In genomic region chr5:175750476-175751080, GRCh38 we compare ENCODE assay signal across 19 cellular contexts.
DNase-seq lines count a peak whose midpoint lies in the region; ATAC-seq and TF ChIP-seq lines count a peak whose summit lies in the region.
"Had no signal": no experiment of that assay in that cellular context is flagged by ENCODE, and none has a peak within 500 bp of the region (broad histone marks: within the 10 kb centered on the region; RNA-seq: fewer than 3 reads in every experiment).

No MANE protein-coding gene starts in this region.

- peak; percentile 98 for TF ChIP-seq EP300 in neural cell (conservative IDR thresholded peaks at IDR 0.05; ENCODE audit: poor library complexity, severe bottlenecking)

- no TSS peak for BruUV-seq in mammary epithelial cell (replicated peaks; lab: Mats Ljungman, UMichigan)

- no peaks in the 10 kb centered on the region for H3K27me3 ChIP-seq in RWPE2 (ENCODE audit: insufficient read depth, poor library complexity, severe bottlenecking)
- no peaks in the 10 kb centered on the region for H3K27me3 ChIP-seq in neural cell (ENCODE audit: insufficient read depth, low read depth, low read length)
- no peaks in the 10 kb centered on the region for H3K27me3 ChIP-seq in aorta (ENCODE audit: control insufficient read depth in 1 of 2, insufficient read depth in 2 of 2, low read length in 1 of 2)
- H3K27me3 ChIP-seq in mammary epithelial cell (ENCODE audit: insufficient read depth, low read length), result no peaks in the 10 kb centered on the region

- TF ChIP-seq RAD21 in neural cell (conservative IDR thresholded peaks at IDR 0.05), result peak; percentile 37

- no peaks in the 10 kb centered on the region for H3K9me2 ChIP-seq in neural cell (ENCODE audit: insufficient read depth, low read length)

- intact Hi-C loops in aorta (cut with DNase I) (no loop called here), mammary epithelial cell (cut with micrococcal nuclease) (no loop called here)

- dilution Hi-C loops in mammary epithelial cell (cut with HindIII; ENCODE audit: low sequenced_read_pairs), result no loop called here

- H3K9me3 ChIP-seq in RWPE2 (ENCODE audit: severe bottlenecking) (no peaks in the 10 kb centered on the region), neural cell (ENCODE audit: low read length) (no peaks in the 10 kb centered on the region), aorta (ENCODE audit: control insufficient read depth, low read length) (no peaks in the 10 kb centered on the region), mammary epithelial cell (replicated peaks; ENCODE audit: insufficient read depth, low read length) (no peaks in the 10 kb centered on the region)
- H3K9me3 ChIP-seq: adrenal gland, HAP-1, stomach had no signal

- H4K20me1 ChIP-seq in neural cell (ENCODE audit: insufficient read depth) (no peaks in the 10 kb centered on the region), mammary epithelial cell (ENCODE audit: insufficient read depth, low read length) (no peaks in the 10 kb centered on the region)

- no peaks in the 10 kb centered on the region for H3K36me3 ChIP-seq in RWPE2 (ENCODE audit: low read depth)
- H3K36me3 ChIP-seq in neural cell (ENCODE audit: insufficient read depth, low read length), result no peaks in the 10 kb centered on the region
- no peaks in the 10 kb centered on the region for H3K36me3 ChIP-seq in aorta (ENCODE audit: control insufficient read depth in 1 of 2, insufficient read depth in 2 of 2, low read length in 1 of 2)
- H3K36me3 ChIP-seq in mammary epithelial cell (ENCODE audit: insufficient read depth, low read length), result no peaks in the 10 kb centered on the region
- H3K36me3 ChIP-seq: adrenal gland, HAP-1, stomach had no signal

- WGBS in aorta, 2 donors, result 25 to 32% methylated on average over 15 of the region's 15 CpGs
- 82% methylated on average over 14 of the region's 15 CpGs for WGBS in mammary epithelial cell (ENCODE audit: low coverage, missing lambda C conversion rate)

- H2AFZ ChIP-seq in neural cell (ENCODE audit: low read depth, low read length) (no peak overlapping the region), mammary epithelial cell (ENCODE audit: low read depth, low read length) (no peak overlapping the region)
- H2AFZ ChIP-seq: parathyroid adenoma had no signal

- TF ChIP-seq CTCF in RWPE2 (IDR thresholded peaks at IDR 0.05; ENCODE audit: poor library complexity, severe bottlenecking), result no peak
- no peak for TF ChIP-seq CTCF in neural cell (IDR thresholded peaks at IDR 0.05; ENCODE audit: poor library complexity, severe bottlenecking)
- TF ChIP-seq CTCF in mammary epithelial cell (conservative IDR thresholded peaks at IDR 0.05 in 1 of 2, IDR thresholded peaks at IDR 0.05 in 1 of 2; ENCODE audit: extremely low read depth in 1 of 2, insufficient read depth in 1 of 2, low read depth in 1 of 2, low read length in 2 of 2), result no peak

- H3K4me1 ChIP-seq in RWPE2 (ENCODE audit: insufficient read depth, poor library complexity, severe bottlenecking), result no peaks in the 10 kb centered on the region
- no peaks in the 10 kb centered on the region for H3K4me1 ChIP-seq in aorta (ENCODE audit: control insufficient read depth in 1 of 2, insufficient read depth in 2 of 2, low read length in 2 of 2)
- H3K4me1 ChIP-seq in mammary epithelial cell (ENCODE audit: insufficient read depth, low read length), result peaks cover 10% of the 10 kb centered on the region
- H3K4me1 ChIP-seq: adrenal gland, HAP-1, parathyroid adenoma, stomach had no signal

- H3K79me2 ChIP-seq in neural cell (replicated peaks; ENCODE audit: insufficient read depth, low read length) (no peaks in the 10 kb centered on the region), mammary epithelial cell (ENCODE audit: insufficient read depth, low read length) (no peaks in the 10 kb centered on the region)
- H3K79me2 ChIP-seq: parathyroid adenoma had no signal

- ATAC-seq in RWPE2 (ENCODE audit: low read depth), result no peak
- no peak for ATAC-seq in GM21825 (IDR thresholded peaks at IDR 0.05; ENCODE audit: unreplicated experiment)
- no peak for ATAC-seq in aorta (ENCODE audit: low FRiP score)
- ATAC-seq: naive thymus-derived CD8-positive, alpha-beta T cell; Right ventricle myocardium inferior had no signal

- H3K9ac ChIP-seq in neural cell (ENCODE audit: low read length) (peak overlapping the region; percentile 19), mammary epithelial cell (ENCODE audit: insufficient read depth, low read length) (no peak overlapping the region)
- H3K9ac ChIP-seq: parathyroid adenoma had no signal

- DNase-seq in NCI-H1436 (lab: John Stamatoyannopoulos, UW) (peak; percentile 12), NCI-H1436 treated with DMSO at 0.1 percent for 48 hours (lab: John Stamatoyannopoulos, UW) (no peak), NCI-H146 (lab: John Stamatoyannopoulos, UW) (peak; percentile 91), RWPE2 (ENCODE audit: low spot score) (peak; percentile 55), aorta (no peak), mammary epithelial cell (no peak)
- DNase-seq: activated CD4-positive, alpha-beta T cell treated with anti-CD3 and anti-CD28 coated beads, Interleukin-2, amount 10 ng/mL, durations not matched to agents 24 days and 14 days; activated gamma-delta T cell treated with Interleukin-2 at 50 U/mL for 16 hours; DMS53; naive thymus-derived CD8-positive, alpha-beta T cell; stomach had no signal

- H3K4me2 ChIP-seq in neural cell (ENCODE audit: low read length) (peak overlapping the region; percentile 63), mammary epithelial cell (ENCODE audit: insufficient read depth, low read depth, low read length) (no peak overlapping the region)

- H3F3A ChIP-seq in neural cell (ENCODE audit: insufficient read depth, low read length, poor library complexity, severe bottlenecking), result no peaks in the 10 kb centered on the region

- H3K4me3 ChIP-seq in RWPE2 (ENCODE audit: severe bottlenecking) (no peak overlapping the region), neural cell (ENCODE audit: low read length) (peak overlapping the region; percentile 45), aorta (ENCODE audit: low read length in 2 of 2) (no peak overlapping the region), mammary epithelial cell (replicated peaks in 1 of 3; ENCODE audit: insufficient read depth in 1 of 3, low read depth in 2 of 3, low read length in 3 of 3) (no peak overlapping the region)
- H3K4me3 ChIP-seq: adrenal gland, dorsolateral prefrontal cortex, HAP-1, stomach had no signal

- CTCF ChIA-PET in mammary epithelial cell (lab: Charles Lee; ENCODE audit: low non-redundant PET), result no interaction called here

- in situ Hi-C loops in mammary epithelial cell (cut with MboI; ENCODE audit: low sequenced_read_pairs in 2 of 2), result no loop called here

- H3K27ac ChIP-seq in RWPE2 (ENCODE audit: poor library complexity, severe bottlenecking) (no peak overlapping the region), neural cell (ENCODE audit: low read length) (peak overlapping the region; percentile 60), aorta (ENCODE audit: low read depth in 1 of 2, low read length in 2 of 2) (no peak overlapping the region), mammary epithelial cell (ENCODE audit: insufficient read depth, low read depth, low read length) (no peak overlapping the region)
- H3K27ac ChIP-seq: adrenal gland, C4-2B, parathyroid adenoma, stomach had no signal

TF ChIP-seq in neural cell, 6 proteins besides CTCF, POLR2A, EP300 and RAD21:
- TF ChIP-seq SMC3 (conservative IDR thresholded peaks at IDR 0.05; ENCODE audit: poor library complexity) (peak; percentile 23), TAF1 (IDR thresholded peaks at IDR 0.05; ENCODE audit: low read depth) (no peak), MXI1 (conservative IDR thresholded peaks at IDR 0.05; ENCODE audit: poor library complexity, severe bottlenecking) (peak; percentile 55), EZH2 (IDR thresholded peaks at IDR 0.05; ENCODE audit: borderline replicate concordance, insufficient read depth, low read length, poor library complexity, severe bottlenecking) (no peak), POLR2AphosphoS5 (IDR thresholded peaks at IDR 0.05) (peak; percentile 99)
- TF ChIP-seq, protein P1, sequence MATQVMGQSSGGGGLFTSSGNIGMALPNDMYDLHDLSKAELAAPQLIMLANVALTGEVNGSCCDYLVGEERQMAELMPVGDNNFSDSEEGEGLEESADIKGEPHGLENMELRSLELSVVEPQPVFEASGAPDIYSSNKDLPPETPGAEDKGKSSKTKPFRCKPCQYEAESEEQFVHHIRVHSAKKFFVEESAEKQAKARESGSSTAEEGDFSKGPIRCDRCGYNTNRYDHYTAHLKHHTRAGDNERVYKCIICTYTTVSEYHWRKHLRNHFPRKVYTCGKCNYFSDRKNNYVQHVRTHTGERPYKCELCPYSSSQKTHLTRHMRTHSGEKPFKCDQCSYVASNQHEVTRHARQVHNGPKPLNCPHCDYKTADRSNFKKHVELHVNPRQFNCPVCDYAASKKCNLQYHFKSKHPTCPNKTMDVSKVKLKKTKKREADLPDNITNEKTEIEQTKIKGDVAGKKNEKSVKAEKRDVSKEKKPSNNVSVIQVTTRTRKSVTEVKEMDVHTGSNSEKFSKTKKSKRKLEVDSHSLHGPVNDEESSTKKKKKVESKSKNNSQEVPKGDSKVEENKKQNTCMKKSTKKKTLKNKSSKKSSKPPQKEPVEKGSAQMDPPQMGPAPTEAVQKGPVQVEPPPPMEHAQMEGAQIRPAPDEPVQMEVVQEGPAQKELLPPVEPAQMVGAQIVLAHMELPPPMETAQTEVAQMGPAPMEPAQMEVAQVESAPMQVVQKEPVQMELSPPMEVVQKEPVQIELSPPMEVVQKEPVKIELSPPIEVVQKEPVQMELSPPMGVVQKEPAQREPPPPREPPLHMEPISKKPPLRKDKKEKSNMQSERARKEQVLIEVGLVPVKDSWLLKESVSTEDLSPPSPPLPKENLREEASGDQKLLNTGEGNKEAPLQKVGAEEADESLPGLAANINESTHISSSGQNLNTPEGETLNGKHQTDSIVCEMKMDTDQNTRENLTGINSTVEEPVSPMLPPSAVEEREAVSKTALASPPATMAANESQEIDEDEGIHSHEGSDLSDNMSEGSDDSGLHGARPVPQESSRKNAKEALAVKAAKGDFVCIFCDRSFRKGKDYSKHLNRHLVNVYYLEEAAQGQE (IDR thresholded peaks at IDR 0.05; ENCODE audit: borderline replicate concordance), result peak; percentile 58

Comparison
In these comparisons a context has a peak if more than half of its experiments do, and no peak if none do; other contexts are left out.
1. DNase-seq: peak in NCI-H1436 (single experiment), NCI-H146 (single experiment) and RWPE2 (single experiment); none in NCI-H1436 treated with DMSO at 0.1 percent for 48 hours (single experiment), aorta (0 of 2) and mammary epithelial cell (single experiment).